Comparison of ENCODE assay signal across 24 cellular contexts in genomic region chr19:32666084-32666483, GRCh38. TPM values are rescaled to one million over a fixed set of nuclear protein-coding genes. Genes with fewer than 3 reads are reported as not detected.
"Had no signal": no experiment of that assay in that cellular context is flagged by ENCODE, and none has a peak within 500 bp of the region (broad histone marks: within the 10 kb centered on the region; RNA-seq: fewer than 3 reads in every experiment).

No MANE protein-coding gene starts in this region.

- H3K9me3 ChIP-seq: esophagus muscularis mucosa, left lung, lower lobe of right lung, stomach, thyroid gland, vagina had no signal

- H2AFZ ChIP-seq: hepatocyte had no signal

- H3K27ac ChIP-seq: dorsolateral prefrontal cortex, esophagus muscularis mucosa, foreskin keratinocyte, hepatocyte, left lung, lower lobe of right lung, stomach, thyroid gland, vagina had no signal

- H3K4me3 Mint-ChIP-seq: naive thymus-derived CD8-positive, alpha-beta T cell; nephron progenitor cell; stimulated activated effector memory CD8-positive, alpha-beta T cell treated with anti-CD3 and anti-CD28 coated beads, Interleukin-12 subunit alpha, Interleukin-12 subunit beta, amount 100 ng/mL, for 72 hours had no signal

- H3K36me3 ChIP-seq: vagina had no signal

- H3K27ac Mint-ChIP-seq: nephron progenitor cell; stimulated activated effector memory CD8-positive, alpha-beta T cell treated with anti-CD3 and anti-CD28 coated beads, Interleukin-12 subunit alpha, Interleukin-12 subunit beta, amount 100 ng/mL, for 72 hours had no signal

- DNase-seq: dorsolateral prefrontal cortex; effector CD4-positive, alpha-beta T cell; foreskin keratinocyte; kidney; left lung; lower lobe of right lung; naive thymus-derived CD8-positive, alpha-beta T cell; nephron progenitor cell; nucleus accumbens; retina; stimulated activated CD4-positive, alpha-beta T cell treated with anti-CD3 and anti-CD28 coated beads, Interleukin-2, amount 100 ng/mL, for 24 hours; stimulated activated CD4-positive, alpha-beta T cell treated with anti-CD3 and anti-CD28 coated beads, Interleukin-4, amount 100 ng/mL, for 24 hours; stimulated activated naive CD4-positive, alpha-beta T cell treated with Interleukin-2 at 50 U/mL for 16 hours; stomach; thyroid gland had no signal

- H3K9me3 Mint-ChIP-seq: naive thymus-derived CD8-positive, alpha-beta T cell; nephron progenitor cell; stimulated activated effector memory CD8-positive, alpha-beta T cell treated with anti-CD3 and anti-CD28 coated beads, Interleukin-12 subunit alpha, Interleukin-12 subunit beta, amount 100 ng/mL, for 72 hours had no signal

- H3K4me3 ChIP-seq: dorsolateral prefrontal cortex, esophagus muscularis mucosa, hepatocyte, left lung, lower lobe of right lung, stomach, thyroid gland, vagina had no signal

- H3K4me1 ChIP-seq: foreskin keratinocyte had no signal

- H3K27me3 Mint-ChIP-seq: naive thymus-derived CD8-positive, alpha-beta T cell had no signal

- ATAC-seq: foreskin keratinocyte; left lung; lower lobe of right lung; naive thymus-derived CD8-positive, alpha-beta T cell; sciatic nerve; stimulated activated effector memory CD8-positive, alpha-beta T cell treated with anti-CD3 and anti-CD28 coated beads, Interleukin-12 subunit alpha, Interleukin-12 subunit beta, amount 100 ng/mL, for 72 hours had no signal

- H3K4me2 ChIP-seq: hepatocyte had no signal

- H3K27me3 ChIP-seq: dorsolateral prefrontal cortex, esophagus muscularis mucosa, foreskin keratinocyte, hepatocyte, left lung, stomach, thyroid gland, vagina had no signal

RNA-seq across cellular contexts. Expression of gene RGS9BP, which starts 9.6 kb away (rescaled TPM):
- total RNA-seq: mesenteric fat pad had no signal
- polyA plus RNA-seq: endothelial cell of umbilical vein had no signal

RNA-seq across cellular contexts. Expression of gene TDRD12, which starts 53.5 kb away (rescaled TPM):
- total RNA-seq: epithelial cell of proximal tubule, lower lobe of right lung, mesenteric fat pad had no signal
- polyA plus RNA-seq: fibroblast of lung, hepatocyte had no signal
